In the genomic region with DNA sequence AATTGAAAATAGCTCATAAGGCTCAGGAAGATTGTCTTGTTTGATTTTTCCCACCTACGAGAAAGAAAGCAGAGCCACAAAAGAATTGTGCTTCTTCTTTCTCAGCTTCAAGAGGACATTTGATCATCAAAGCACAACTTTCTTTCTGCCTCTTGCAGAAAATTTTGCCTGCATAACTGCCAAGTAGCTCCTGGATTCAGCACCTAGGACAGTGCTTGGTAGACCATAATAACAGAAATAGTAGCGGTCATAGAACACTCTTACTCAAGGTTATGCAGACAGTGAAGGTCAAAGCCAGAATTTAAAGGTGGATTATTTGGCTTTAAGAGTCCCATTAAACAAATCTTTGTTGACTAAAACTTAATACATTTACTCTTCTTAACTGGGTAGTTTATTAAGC, we compare ENCODE assay signal across 28 cellular contexts.
DNase-seq lines count a peak whose midpoint lies in the region; ATAC-seq, FAIRE-seq and TF ChIP-seq lines count a peak whose summit lies in the region.
"Had no signal": no experiment of that assay in that cellular context is flagged by ENCODE, and none has a peak within 500 bp of the region (broad histone marks: within the 10 kb centered on the region; RNA-seq: fewer than 3 reads in every experiment).

No MANE protein-coding gene starts in this region.

- H3K27me3 Mint-ChIP-seq in activated CD8-positive, alpha-beta memory T cell treated with anti-CD3 and anti-CD28 coated beads, Interleukin-2, amount 10 ng/mL, durations not matched to agents 7 days and 5 days = no peaks in the 10 kb centered on the region

- intact Hi-C loops in HCT116 (cut with micrococcal nuclease) = no loop called here

- FAIRE-seq in A549 (lab: Jason Lieb, UNC) = no peak
- FAIRE-seq: A204.1, GM12892, H54, HTR-8/SVneo had no signal

- H3K56ac ChIP-seq in mesendoderm (ENCODE audit: low read length) = no peak overlapping the region

- H2AFZ ChIP-seq in HCT116 (ENCODE audit: low read depth, low read length, poor library complexity, severe bottlenecking) = no peak overlapping the region

- DNase-seq in A549 (ENCODE audit: low read depth in 1 of 2, low spot score in 1 of 2) = no peak
- DNase-seq in HCT116 (ENCODE audit: low read depth, low spot score) = no peak
- peak; percentile 2 for DNase-seq in RKO (ENCODE audit: low spot score)
- DNase-seq in mesendoderm = peak; percentile 7
- no peak for DNase-seq in NCI-H2171 (lab: John Stamatoyannopoulos, UW)
- DNase-seq in activated CD8-positive, alpha-beta memory T cell treated with anti-CD3 and anti-CD28 coated beads, Interleukin-2, amount 10 ng/mL, durations not matched to agents 7 days and 5 days = no peak
- DNase-seq: C1 segment of cervical spinal cord; Caco-2; CD8-positive, alpha-beta T cell; DMS 273 treated with DMSO at 0.1 percent for 48 hours; DMS79; GF-D8; NCI-H1092; NCI-H1436; NCI-H187; NCI-H2081 treated with DMSO at 0.1 percent for 48 hours; NCI-H2171 treated with DMSO at 0.1 percent for 48 hours; NCI-H345; NCI-H510A treated with DMSO at 0.1 percent for 48 hours; T-helper 1 cell had no signal

- H3K4me1 ChIP-seq in A549 (no peaks in the 10 kb centered on the region), HCT116 (ENCODE audit: control insufficient read depth in 1 of 2, insufficient read depth in 2 of 2, low read length in 2 of 2) (no peaks in the 10 kb centered on the region), mesendoderm (ENCODE audit: control insufficient read depth, low read depth, low read length) (no peaks in the 10 kb centered on the region)
- H3K4me1 ChIP-seq: Caco-2, SJCRH30 had no signal

- no peak overlapping the region for H2BK120ac ChIP-seq in mesendoderm (ENCODE audit: low read depth, low read length)

- no peak overlapping the region for H2BK15ac ChIP-seq in mesendoderm (replicated peaks; ENCODE audit: low read depth)

- no peaks in the 10 kb centered on the region for H3K27me3 ChIP-seq in HCT116 (ENCODE audit: insufficient read depth, low read length)
- no peaks in the 10 kb centered on the region for H3K27me3 ChIP-seq in mesendoderm (ENCODE audit: insufficient read depth, low read length, poor library complexity)
- H3K27me3 ChIP-seq: SJCRH30 had no signal

- no peaks in the 10 kb centered on the region for H3K79me2 ChIP-seq in HCT116 (ENCODE audit: insufficient read depth, low read length)
- H3K79me2 ChIP-seq in mesendoderm (ENCODE audit: control insufficient read depth, insufficient read depth, low read length) = no peaks in the 10 kb centered on the region

- CTCF ChIA-PET in A549 (lab: Yijun Ruan, JAX) (no interaction called here), HCT116 (lab: Charles Lee) (no interaction called here)
- CTCF ChIA-PET in activated CD8-positive, alpha-beta memory T cell treated with anti-CD3 and anti-CD28 coated beads, Interleukin-2, amount 10 ng/mL, durations not matched to agents 7 days and 5 days (lab: Charles Lee) = no interaction called here

- TF ChIP-seq POLR2A in A549 (IDR thresholded peaks at IDR 0.05; ENCODE audit: low read length) (no peak), HCT116 (IDR thresholded peaks at IDR 0.05; ENCODE audit: borderline replicate concordance, extremely low read depth, insufficient read depth, insufficient read length) (no peak)

- H3K27ac Mint-ChIP-seq in activated CD8-positive, alpha-beta memory T cell treated with anti-CD3 and anti-CD28 coated beads, Interleukin-2, amount 10 ng/mL, durations not matched to agents 7 days and 5 days = no peak overlapping the region
- H3K27ac Mint-ChIP-seq: CD8-positive, alpha-beta T cell had no signal

- POLR2A ChIA-PET in A549 (lab: Yijun Ruan, JAX) = no interaction called here
- POLR2A ChIA-PET in HCT116 (lab: Charles Lee) = no interaction called here

- peaks cover 3% of the 10 kb centered on the region for H3K9me3 Mint-ChIP-seq in activated CD8-positive, alpha-beta memory T cell treated with anti-CD3 and anti-CD28 coated beads, Interleukin-2, amount 10 ng/mL, durations not matched to agents 7 days and 5 days (ENCODE audit: low read depth)

- TF ChIP-seq EP300 in A549 (IDR thresholded peaks at IDR 0.05) = no peak

- WGBS in A549 (ENCODE audit: missing lambda C conversion rate) = 0% methylated on average over 2 of the region's 2 CpGs
- WGBS in mesendoderm (ENCODE audit: extremely low coverage, insufficient coverage, low lambda C conversion rate) = no CpG with 5 or more reads among the region's 2 CpGs

- ATAC-seq in A549 (no peak), HCT116 (no peak), HG03025 (IDR thresholded peaks at IDR 0.05; ENCODE audit: low FRiP score, unreplicated experiment) (no peak)
- ATAC-seq in activated CD8-positive, alpha-beta memory T cell treated with anti-CD3 and anti-CD28 coated beads, Interleukin-2, amount 10 ng/mL, durations not matched to agents 7 days and 5 days = no peak
- ATAC-seq: CD8-positive, alpha-beta T cell; Right ventricle myocardium inferior had no signal

- no peak overlapping the region for H3K4me3 Mint-ChIP-seq in activated CD8-positive, alpha-beta memory T cell treated with anti-CD3 and anti-CD28 coated beads, Interleukin-2, amount 10 ng/mL, durations not matched to agents 7 days and 5 days
- H3K4me3 Mint-ChIP-seq: CD8-positive, alpha-beta T cell had no signal

- RAD21 ChIA-PET in HCT116 (lab: Charles Lee; ENCODE audit: low non-redundant PET in 1 of 2, low total read pairs in 2 of 2, uncharacterized antibody in 2 of 2, unreplicated experiment in 2 of 2) = no interaction called here

- no peak overlapping the region for H3K9ac ChIP-seq in HCT116 (ENCODE audit: low read length)
- no peak overlapping the region for H3K9ac ChIP-seq in mesendoderm (ENCODE audit: low read length)
- H3K9ac ChIP-seq: KMS-11 had no signal

- H3K36me3 Mint-ChIP-seq in activated CD8-positive, alpha-beta memory T cell treated with anti-CD3 and anti-CD28 coated beads, Interleukin-2, amount 10 ng/mL, durations not matched to agents 7 days and 5 days = no peaks in the 10 kb centered on the region
- H3K36me3 Mint-ChIP-seq: CD8-positive, alpha-beta T cell had no signal

- H4K20me1 ChIP-seq in HCT116 (ENCODE audit: insufficient read depth) = no peaks in the 10 kb centered on the region

- H3K9me2 ChIP-seq in HCT116 (ENCODE audit: insufficient read depth) = no peaks in the 10 kb centered on the region

- H2BK5ac ChIP-seq in mesendoderm (ENCODE audit: low read length) = no peak overlapping the region

- H3K23ac ChIP-seq in mesendoderm (ENCODE audit: low read length) = no peak overlapping the region

- TF ChIP-seq RAD21 in A549 (conservative IDR thresholded peaks at IDR 0.05 in 1 of 2, IDR thresholded peaks at IDR 0.05 in 1 of 2) = no peak
- no peak for TF ChIP-seq RAD21 in HCT116 (IDR thresholded peaks at IDR 0.05; ENCODE audit: low read depth)

- no peaks in the 10 kb centered on the region for H3K36me3 ChIP-seq in HCT116 (ENCODE audit: control insufficient read depth in 1 of 2, insufficient read depth in 2 of 2, low read length in 2 of 2)
- H3K36me3 ChIP-seq in mesendoderm (ENCODE audit: control insufficient read depth, insufficient read depth, low read length) = no peaks in the 10 kb centered on the region
- H3K36me3 ChIP-seq: SJCRH30 had no signal

- no peak overlapping the region for H4K8ac ChIP-seq in mesendoderm (ENCODE audit: low read depth, low read length)

- H3K27ac ChIP-seq in A549 = no peak overlapping the region
- H3K27ac ChIP-seq in HCT116 (ENCODE audit: low read depth, low read length) = no peak overlapping the region
- H3K27ac ChIP-seq in mesendoderm (ENCODE audit: low read depth, low read length) = no peak overlapping the region
- H3K27ac ChIP-seq: KMS-11, SJCRH30 had no signal

- H3K4me2 ChIP-seq in A549 (no peak overlapping the region), HCT116 (ENCODE audit: low read length) (no peak overlapping the region), mesendoderm (ENCODE audit: low read length) (no peak overlapping the region)
- H3K4me2 ChIP-seq: KMS-11 had no signal

- no peaks in the 10 kb centered on the region for H3K4me1 Mint-ChIP-seq in activated CD8-positive, alpha-beta memory T cell treated with anti-CD3 and anti-CD28 coated beads, Interleukin-2, amount 10 ng/mL, durations not matched to agents 7 days and 5 days

- no TSS peak for BruUV-seq in HCT116 (replicated peaks; lab: Mats Ljungman, UMichigan)

- no peak for TF ChIP-seq CTCF in A549 (IDR thresholded peaks at IDR 0.05)
- TF ChIP-seq CTCF in HCT116 (IDR thresholded peaks at IDR 0.05 in 2 of 3, conservative IDR thresholded peaks at IDR 0.05 in 1 of 3; ENCODE audit: borderline replicate concordance in 1 of 3, insufficient read depth in 1 of 3, low read depth in 2 of 3, low read length in 2 of 3) = no peak

- no peak overlapping the region for H2AK5ac ChIP-seq in mesendoderm (ENCODE audit: low read length)

- no peak overlapping the region for H3K4ac ChIP-seq in mesendoderm (ENCODE audit: low read depth, low read length)

- no peak overlapping the region for H4K5ac ChIP-seq in mesendoderm (ENCODE audit: low read length)

- H3K18ac ChIP-seq in mesendoderm (ENCODE audit: low read length) = no peak overlapping the region

- peaks cover 3% of the 10 kb centered on the region; the same call in 1 of the 3 replicates for H3K9me3 ChIP-seq in A549
- H3K9me3 ChIP-seq in HCT116 (ENCODE audit: control insufficient read depth in 1 of 2, insufficient read depth in 1 of 2, low read depth in 1 of 2, low read length in 2 of 2) = peaks cover 0 to 16% of the 10 kb centered on the region in 2 experiments; a peak in 1 of 4 replicates
- H3K9me3 ChIP-seq: Caco-2, SJCRH30 had no signal

- H3K4me3 ChIP-seq in A549 (no peak overlapping the region), HCT116 (replicated peaks in 1 of 2; ENCODE audit: low read depth in 1 of 2, low read length in 2 of 2) (no peak overlapping the region), mesendoderm (ENCODE audit: low read length) (no peak overlapping the region)
- H3K4me3 ChIP-seq: SJCRH30 had no signal

- H3K79me1 ChIP-seq in mesendoderm (ENCODE audit: low read length) = no peaks in the 10 kb centered on the region

TF ChIP-seq in A549, 52 proteins besides CTCF, POLR2A, EP300 and RAD21 (continues in another document):
- TF ChIP-seq, protein P1, sequence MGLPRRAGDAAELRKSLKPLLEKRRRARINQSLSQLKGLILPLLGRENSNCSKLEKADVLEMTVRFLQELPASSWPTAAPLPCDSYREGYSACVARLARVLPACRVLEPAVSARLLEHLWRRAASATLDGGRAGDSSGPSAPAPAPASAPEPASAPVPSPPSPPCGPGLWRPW (IDR thresholded peaks at IDR 0.05) = no peak

Comparison
In these comparisons a context has a peak if more than half of its experiments do, and no peak if none do; other contexts are left out.
1. DNase-seq: peak in RKO (single experiment) and mesendoderm (single experiment); none in A549 (0 of 2), HCT116 (single experiment), NCI-H2171 (single experiment) and activated CD8-positive, alpha-beta memory T cell treated with anti-CD3 and anti-CD28 coated beads, Interleukin-2, amount 10 ng/mL, durations not matched to agents 7 days and 5 days (single experiment).
2. Of the 6 proteins assayed by ChIP-seq in both A549 and HCT116: peak only in A549: none; only in HCT116: none; in both: REST; in neither: 5.